ENCODE assay signal across 22 cellular contexts in the genomic region with DNA sequence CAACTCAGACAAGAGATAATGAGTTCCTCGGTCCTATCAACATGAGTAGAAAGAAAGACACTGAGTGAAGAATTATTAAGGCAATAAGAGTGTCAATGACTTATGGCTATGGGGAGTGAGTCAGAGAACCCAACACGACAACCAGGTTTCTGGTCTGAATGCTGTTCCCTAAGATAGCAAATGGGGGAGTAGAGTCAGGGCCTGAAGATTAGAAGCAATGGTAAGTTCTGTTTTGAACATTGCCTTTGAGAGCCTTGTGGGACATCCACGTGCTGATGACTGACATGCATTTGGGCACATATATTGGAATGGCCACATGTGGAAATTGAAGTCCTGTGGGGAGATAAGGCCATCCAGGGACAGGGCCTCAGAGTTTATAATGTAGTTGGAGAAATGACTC.
DNase-seq lines count a peak whose midpoint lies in the region; ATAC-seq, FAIRE-seq and TF ChIP-seq lines count a peak whose summit lies in the region.
"Had no signal": no experiment of that assay in that cellular context is flagged by ENCODE, and none has a peak within 500 bp of the region (broad histone marks: within the 10 kb centered on the region; RNA-seq: fewer than 3 reads in every experiment).

No MANE protein-coding gene starts in this region.

- H3K9me3 Mint-ChIP-seq in T-helper 1 cell treated with Interleukin-12 subunit alpha and Interleukin-12 subunit beta and Interleukin-4 antibody, amounts not matched to agents 30 μg/mL and 1 μg/mL, for 36 hours, result peaks cover 4% of the 10 kb centered on the region

- intact Hi-C loops in K562 (cut with micrococcal nuclease), result no loop called here

- no peaks in the 10 kb centered on the region for H3K9me3 ChIP-seq in K562 (replicated peaks; ENCODE audit: control insufficient read depth, insufficient read depth, low read depth, low read length)
- H3K9me3 ChIP-seq: BE2C had no signal

- H3K79me2 ChIP-seq in K562 (ENCODE audit: control insufficient read depth, insufficient read depth, low read length), result no peaks in the 10 kb centered on the region

- POLR2A ChIA-PET in K562 (lab: Yijun Ruan, JAX), result no interaction called here

- WGBS in K562 (ENCODE audit: insufficient coverage, low coverage, missing lambda C conversion rate), result 0% methylated on average over 3 of the region's 3 CpGs

- H3K4me1 Mint-ChIP-seq in T-helper 1 cell treated with Interleukin-12 subunit alpha and Interleukin-12 subunit beta and Interleukin-4 antibody, amounts not matched to agents 30 μg/mL and 1 μg/mL, for 36 hours (ENCODE audit: low read depth), result no peaks in the 10 kb centered on the region
- H3K4me1 Mint-ChIP-seq: CD14-positive monocyte; CD4-positive, alpha-beta memory T cell; CD4-positive, CD25-positive, alpha-beta regulatory T cell; CD8-positive, alpha-beta memory T cell had no signal

- no peak overlapping the region for H3K4me2 ChIP-seq in K562 (ENCODE audit: insufficient read depth, low read length)
- H3K4me2 ChIP-seq: BLaER1 had no signal

- no peak for TF ChIP-seq EP300 in K562 (IDR thresholded peaks at IDR 0.05; ENCODE audit: low read length)

- BruUV-seq in K562 (replicated peaks; lab: Mats Ljungman, UMichigan), result no TSS peak

- CTCF ChIA-PET in K562 (lab: Yijun Ruan, JAX; ENCODE audit: low intra/inter-chr PET ratio), result no interaction called here

- H3K36me3 Mint-ChIP-seq in T-helper 1 cell treated with Interleukin-12 subunit alpha and Interleukin-12 subunit beta and Interleukin-4 antibody, amounts not matched to agents 30 μg/mL and 1 μg/mL, for 36 hours (ENCODE audit: low read depth), result no peaks in the 10 kb centered on the region
- H3K36me3 Mint-ChIP-seq: CD14-positive monocyte; CD4-positive, alpha-beta memory T cell; CD4-positive, CD25-positive, alpha-beta regulatory T cell; CD8-positive, alpha-beta memory T cell had no signal

- no peak for TF ChIP-seq POLR2A in K562 (conservative IDR thresholded peaks at IDR 0.05)

- no peak for TF ChIP-seq CTCF in K562 (IDR thresholded peaks at IDR 0.05 in 2 of 3, conservative IDR thresholded peaks at IDR 0.05 in 1 of 3; ENCODE audit: insufficient read depth in 2 of 3, low read depth in 1 of 3, low read length in 3 of 3)

- no peak overlapping the region for H2AFZ ChIP-seq in K562 (ENCODE audit: low read depth, low read length)

- DNase-seq in T-helper 1 cell (no peak), K562 (ENCODE audit: extremely low read depth in 1 of 4, low spot score in 3 of 4) (no peak)
- DNase-seq: ACHN; BE2C; C1 segment of cervical spinal cord; CD4-positive, alpha-beta memory T cell; CD4-positive, CD25-positive, alpha-beta regulatory T cell; CD8-positive, alpha-beta memory T cell; COR-L47; DMS79 treated with DMSO at 0.1 percent for 48 hours; GF-D8 had no signal

- H3K36me3 ChIP-seq in K562 (ENCODE audit: control insufficient read depth, insufficient read depth, low read length), result no peaks in the 10 kb centered on the region
- H3K36me3 ChIP-seq: BE2C, BLaER1 had no signal

- in situ Hi-C loops in K562 (cut with MboI), result no loop called here

- H3K27ac ChIP-seq in K562 (ENCODE audit: extremely low read depth, low read depth, low read length), result no peak overlapping the region
- H3K27ac ChIP-seq: 22Rv1, BLaER1 had no signal

- no peak for TF ChIP-seq RAD21 in K562 (CRISPR knock-in tag; conservative IDR thresholded peaks at IDR 0.05 in 1 of 2, IDR thresholded peaks at IDR 0.05 in 1 of 2)

- no peak overlapping the region for H3K4me3 ChIP-seq in K562
- H3K4me3 ChIP-seq: BLaER1 had no signal

- H3K27me3 Mint-ChIP-seq in T-helper 1 cell treated with Interleukin-12 subunit alpha and Interleukin-12 subunit beta and Interleukin-4 antibody, amounts not matched to agents 30 μg/mL and 1 μg/mL, for 36 hours (ENCODE audit: low read depth), result no peaks in the 10 kb centered on the region
- H3K27me3 Mint-ChIP-seq: CD4-positive, alpha-beta memory T cell; CD4-positive, CD25-positive, alpha-beta regulatory T cell had no signal

- H3K27me3 ChIP-seq in K562 (ENCODE audit: control insufficient read depth in 2 of 2, insufficient read depth in 2 of 2, low read length in 2 of 2), result no peaks in the 10 kb centered on the region
- H3K27me3 ChIP-seq: BLaER1 had no signal

- no peak for FAIRE-seq in K562 (lab: Jason Lieb, UNC)
- FAIRE-seq: A204.1, D721Med, G401.6, GM12891, GM19239 had no signal

- ATAC-seq in K562 (no peak), GM19351 (IDR thresholded peaks at IDR 0.05; ENCODE audit: unreplicated experiment) (no peak), HG03442 (IDR thresholded peaks at IDR 0.05; ENCODE audit: unreplicated experiment) (no peak)

- no peak overlapping the region for H3K4me3 Mint-ChIP-seq in T-helper 1 cell treated with Interleukin-12 subunit alpha and Interleukin-12 subunit beta and Interleukin-4 antibody, amounts not matched to agents 30 μg/mL and 1 μg/mL, for 36 hours
- H3K4me3 Mint-ChIP-seq: CD14-positive monocyte; CD4-positive, alpha-beta memory T cell; CD4-positive, CD25-positive, alpha-beta regulatory T cell; CD8-positive, alpha-beta memory T cell had no signal

- no peaks in the 10 kb centered on the region for H3K9me1 ChIP-seq in K562 (ENCODE audit: control insufficient read depth, insufficient read depth, low read length)

- H4K20me1 ChIP-seq in K562 (replicated peaks; ENCODE audit: control insufficient read depth, insufficient read depth, low read length), result no peaks in the 10 kb centered on the region
- H4K20me1 ChIP-seq: BLaER1 had no signal

- H3K4me1 ChIP-seq in K562 (replicated peaks in 1 of 2; ENCODE audit: control insufficient read depth in 2 of 2, insufficient read depth in 2 of 2, low read length in 2 of 2), result no peaks in the 10 kb centered on the region
- H3K4me1 ChIP-seq: BE2C, BLaER1 had no signal

- H3K27ac Mint-ChIP-seq in T-helper 1 cell treated with Interleukin-12 subunit alpha and Interleukin-12 subunit beta and Interleukin-4 antibody, amounts not matched to agents 30 μg/mL and 1 μg/mL, for 36 hours, result peak overlapping the region; percentile 27
- H3K27ac Mint-ChIP-seq: CD4-positive, alpha-beta memory T cell; CD4-positive, CD25-positive, alpha-beta regulatory T cell; CD8-positive, alpha-beta memory T cell had no signal

- H3K9ac ChIP-seq in K562 (ENCODE audit: insufficient read depth in 1 of 2, low read depth in 2 of 2, low read length in 2 of 2), result no peak overlapping the region
- H3K9ac ChIP-seq: BLaER1 had no signal

TF ChIP-seq in K562, 482 proteins besides CTCF, POLR2A, EP300 and RAD21:
- TF ChIP-seq TEAD4 (IDR thresholded peaks at IDR 0.05; ENCODE audit: low read length) (peak; percentile 42; the same call in 1 of the 2 replicates), TEAD4 (CRISPR knock-in tag; IDR thresholded peaks at IDR 0.05; ENCODE audit: borderline replicate concordance) (no peak), CBFA2T3 (IDR thresholded peaks at IDR 0.05) (peak; percentile 67), ARID1B (IDR thresholded peaks at IDR 0.05) (0 out of 2 replicates have a peak, but pooled peaks have one; percentile 13), FOSL1 (tag; conservative IDR thresholded peaks at IDR 0.05) (peak; percentile 79), CBFA2T2 (conservative IDR thresholded peaks at IDR 0.05) (peak; percentile 56), NCOA6 (IDR thresholded peaks at IDR 0.05) (no peak), TCF3 (CRISPR knock-in tag; IDR thresholded peaks at IDR 0.05) (peak; percentile 38; the same call in 1 of the 2 replicates), RNF219 (CRISPR knock-in tag; IDR thresholded peaks at IDR 0.05) (no peak), TAL1 (IDR thresholded peaks at IDR 0.05) (peak; percentile 29; the same call in 1 of the 2 replicates)
- TF ChIP-seq, protein P1, sequence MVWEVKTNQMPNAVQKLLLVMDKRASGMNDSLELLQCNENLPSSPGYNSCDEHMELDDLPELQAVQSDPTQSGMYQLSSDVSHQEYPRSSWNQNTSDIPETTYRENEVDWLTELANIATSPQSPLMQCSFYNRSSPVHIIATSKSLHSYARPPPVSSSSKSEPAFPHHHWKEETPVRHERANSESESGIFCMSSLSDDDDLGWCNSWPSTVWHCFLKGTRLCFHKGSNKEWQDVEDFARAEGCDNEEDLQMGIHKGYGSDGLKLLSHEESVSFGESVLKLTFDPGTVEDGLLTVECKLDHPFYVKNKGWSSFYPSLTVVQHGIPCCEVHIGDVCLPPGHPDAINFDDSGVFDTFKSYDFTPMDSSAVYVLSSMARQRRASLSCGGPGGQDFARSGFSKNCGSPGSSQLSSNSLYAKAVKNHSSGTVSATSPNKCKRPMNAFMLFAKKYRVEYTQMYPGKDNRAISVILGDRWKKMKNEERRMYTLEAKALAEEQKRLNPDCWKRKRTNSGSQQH (CRISPR knock-in tag; IDR thresholded peaks at IDR 0.05), result no peak
